Comparison of ENCODE assay signal across 8 cellular contexts in genomic region chr7:74658171-74659004, GRCh38. TPM values are rescaled to one million over a fixed set of nuclear protein-coding genes. Genes with fewer than 3 reads are reported as not detected.
DNase-seq lines count a peak whose midpoint lies in the region; ATAC-seq and TF ChIP-seq lines count a peak whose summit lies in the region.

No MANE protein-coding gene starts in this region.

- no peaks in the 10 kb centered on the region for H3K27me3 Mint-ChIP-seq in activated CD8-positive, alpha-beta T cell treated with anti-CD3 and anti-CD28 coated beads, Interleukin-2, amount 10 ng/mL, durations not matched to agents 7 days and 5 days (ENCODE audit: low read depth)

- intact Hi-C loops in lower lobe of right lung (cut with DNase I): no loop called here

- H3K27ac ChIP-seq in duodenal mucosa (ENCODE audit: low read depth, low read length) (peak overlapping the region; percentile 93), lower lobe of right lung (peak overlapping the region; percentile 99)

- H3K9me3 ChIP-seq in duodenal mucosa (ENCODE audit: control insufficient read depth in 1 of 2, low read length in 2 of 2) (no peaks in the 10 kb centered on the region), lower lobe of right lung (no peaks in the 10 kb centered on the region)

- H3K4me1 ChIP-seq in duodenal mucosa (ENCODE audit: control insufficient read depth in 1 of 2, insufficient read depth in 2 of 2, low read length in 2 of 2) (peaks cover 30 to 51% of the 10 kb centered on the region in 2 donors), lower lobe of right lung (peaks cover 55% of the 10 kb centered on the region)

- DNase-seq in CD1c-positive myeloid dendritic cell (ENCODE audit: extremely low spot score) (peak; percentile 89), NCI-H82 (lab: John Stamatoyannopoulos, UW) (peak; percentile 97), lower lobe of right lung (peak; percentile 94)
- peak; percentile 92 for DNase-seq in activated CD8-positive, alpha-beta T cell treated with anti-CD3 and anti-CD28 coated beads, Interleukin-2, amount 10 ng/mL, durations not matched to agents 7 days and 5 days
- peak; percentile 85 to 86 for DNase-seq in stimulated activated CD4-positive, alpha-beta T cell treated with anti-CD3 and anti-CD28 coated beads, Interleukin-4, amount 100 ng/mL, for 48 hours (ENCODE audit: low read depth in 2 of 2)

- H3K4me3 ChIP-seq in duodenal mucosa (ENCODE audit: low read depth in 1 of 2, low read length in 2 of 2) (peak overlapping the region; percentile 75 to 80), lower lobe of right lung (peak overlapping the region; percentile 100)

- CTCF ChIA-PET in activated CD8-positive, alpha-beta T cell treated with anti-CD3 and anti-CD28 coated beads, Interleukin-2, amount 10 ng/mL, durations not matched to agents 7 days and 5 days (lab: Charles Lee): no interaction called here

- peaks cover 27% of the 10 kb centered on the region for H3K36me3 Mint-ChIP-seq in activated CD8-positive, alpha-beta T cell treated with anti-CD3 and anti-CD28 coated beads, Interleukin-2, amount 10 ng/mL, durations not matched to agents 7 days and 5 days (ENCODE audit: low read depth)

- H3K4me3 Mint-ChIP-seq in activated CD8-positive, alpha-beta T cell treated with anti-CD3 and anti-CD28 coated beads, Interleukin-2, amount 10 ng/mL, durations not matched to agents 7 days and 5 days: peak overlapping the region; percentile 81

- no peaks in the 10 kb centered on the region for H3K36me3 ChIP-seq in duodenal mucosa (ENCODE audit: control insufficient read depth in 1 of 2, insufficient read depth in 2 of 2, low read length in 2 of 2)
- no peaks in the 10 kb centered on the region for H3K36me3 ChIP-seq in lower lobe of right lung

- peak overlapping the region; percentile 87 for H3K27ac Mint-ChIP-seq in activated CD8-positive, alpha-beta T cell treated with anti-CD3 and anti-CD28 coated beads, Interleukin-2, amount 10 ng/mL, durations not matched to agents 7 days and 5 days

- peaks cover 61% of the 10 kb centered on the region for H3K4me1 Mint-ChIP-seq in activated CD8-positive, alpha-beta T cell treated with anti-CD3 and anti-CD28 coated beads, Interleukin-2, amount 10 ng/mL, durations not matched to agents 7 days and 5 days (ENCODE audit: low read depth)

- H3K27me3 ChIP-seq in duodenal mucosa (ENCODE audit: control insufficient read depth in 1 of 2, insufficient read depth in 2 of 2, low read length in 2 of 2) (no peaks in the 10 kb centered on the region), lower lobe of right lung (ENCODE audit: low read depth) (no peaks in the 10 kb centered on the region)

- POLR2A ChIA-PET in activated CD8-positive, alpha-beta T cell treated with anti-CD3 and anti-CD28 coated beads, Interleukin-2, amount 10 ng/mL, durations not matched to agents 7 days and 5 days (lab: Charles Lee): interaction anchor here (1.6 kb wide), 1 partner anchor 9 kb away, joined by 3 read pairs; no protein-coding TSS in a partner anchor

- no peak for TF ChIP-seq CTCF in lower lobe of right lung (IDR thresholded peaks at IDR 0.05)

- ATAC-seq in GM19438 (IDR thresholded peaks at IDR 0.05; ENCODE audit: low read depth, unreplicated experiment) (peak; percentile 35), HG03571 (IDR thresholded peaks at IDR 0.05; ENCODE audit: unreplicated experiment) (peak; percentile 37), lower lobe of right lung (peak; percentile 76 to 89)
- ATAC-seq in activated CD8-positive, alpha-beta T cell treated with anti-CD3 and anti-CD28 coated beads, Interleukin-2, amount 10 ng/mL, durations not matched to agents 7 days and 5 days: peak; percentile 75

- H3K9me3 Mint-ChIP-seq in activated CD8-positive, alpha-beta T cell treated with anti-CD3 and anti-CD28 coated beads, Interleukin-2, amount 10 ng/mL, durations not matched to agents 7 days and 5 days (ENCODE audit: insufficient read depth): no peaks in the 10 kb centered on the region

- peak overlapping the region; percentile 81 to 89 for H3K9ac ChIP-seq in duodenal mucosa (ENCODE audit: low read depth in 1 of 2, low read length in 2 of 2)

RNA-seq across cellular contexts. Expression of gene GTF2I, which starts 0.9 kb away (rescaled TPM):
- 100 to 1,000 TPM; 173 to 177 TPM for total RNA-seq in activated CD8-positive, alpha-beta T cell treated with anti-CD3 and anti-CD28 coated beads, Interleukin-2, amount 10 ng/mL, durations not matched to agents 7 days and 5 days
- 214 TPM for total RNA-seq in lower lobe of right lung

Comparison
In these comparisons a context has a peak if more than half of its experiments do, and no peak if none do; other contexts are left out.
1. Peak in every context shown above with its lines: DNase-seq, ATAC-seq, H3K4me3 ChIP-seq and H3K27ac ChIP-seq.